ENCODE assay signal across 7 cellular contexts in the genomic region with DNA sequence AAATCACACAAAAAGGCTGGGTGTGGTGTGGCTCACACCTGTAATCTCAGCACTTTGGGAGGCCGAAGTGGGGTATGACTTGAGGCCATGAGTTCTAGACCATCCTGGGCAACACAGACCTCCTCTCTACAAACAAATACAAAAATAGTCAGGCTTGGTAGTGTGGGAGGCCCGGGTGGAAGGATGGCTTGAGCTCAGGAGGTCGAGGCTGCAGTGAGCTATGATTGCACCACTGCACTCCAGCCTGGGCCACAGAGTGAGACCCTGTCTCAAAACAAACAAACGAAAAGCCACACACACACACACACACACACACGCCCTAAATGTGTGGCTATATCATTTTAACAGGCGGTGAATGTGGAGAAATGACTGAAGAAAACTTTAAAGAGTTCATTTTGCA. TPM values are rescaled to one million over a fixed set of nuclear protein-coding genes. Genes with fewer than 3 reads are reported as not detected.
A peak's percentile ranks its signal among the peaks of the same experiment; 100 is the strongest.
DNase-seq lines count a peak whose midpoint lies in the region; ATAC-seq, FAIRE-seq and TF ChIP-seq lines count a peak whose summit lies in the region.
"Had no signal": no experiment of that assay in that cellular context is flagged by ENCODE, and none has a peak within 500 bp of the region (broad histone marks: within the 10 kb centered on the region; RNA-seq: fewer than 3 reads in every experiment).

No MANE protein-coding gene starts in this region.

- TF ChIP-seq CTCF in epithelial cell of esophagus (IDR thresholded peaks at IDR 0.05; ENCODE audit: insufficient read depth, low read depth, low read length, missing control alignments) (no peak), thoracic aorta (IDR thresholded peaks at IDR 0.05) (no peak), pancreas (IDR thresholded peaks at IDR 0.05) (no peak)

- H3K27me3 Mint-ChIP-seq in activated T-cell treated with anti-CD3 and anti-CD28 coated beads, Interleukin-2, amount 50 U/mL, for 4 hours (ENCODE audit: low read depth): no peaks in the 10 kb centered on the region

- H3K9me3 Mint-ChIP-seq in activated T-cell treated with anti-CD3 and anti-CD28 coated beads, Interleukin-2, amount 50 U/mL, for 4 hours: no peaks in the 10 kb centered on the region

- no peak for DNase-seq in activated T-cell treated with anti-CD3 and anti-CD28 coated beads, Interleukin-2, amount 50 U/mL, for 4 hours
- DNase-seq in activated T-cell treated with anti-CD3 and anti-CD28 coated beads, Interleukin-2, amount 50 U/mL, for 48 hours: no peak
- DNase-seq in epithelial cell of esophagus (ENCODE audit: low read depth): no peak
- DNase-seq in thoracic aorta (ENCODE audit: low spot score): no peak
- no peak for DNase-seq in pancreas
- DNase-seq in NCI-H446 (lab: John Stamatoyannopoulos, UW): no peak

- intact Hi-C loops in pancreas (cut with DNase I): no loop called here

- H3K36me3 ChIP-seq in thoracic aorta: peaks cover 18% of the 10 kb centered on the region
- H3K36me3 ChIP-seq in pancreas: peaks cover 0 to 16% (median 8%) of the 10 kb centered on the region in 3 donors

- WGBS in pancreas, 2 donors: 77 to 78% methylated on average over 6 of the region's 6 CpGs

- peaks cover 4 to 11% of the 10 kb centered on the region in 2 donors for H3K4me1 ChIP-seq in thoracic aorta (ENCODE audit: control insufficient read depth in 1 of 2, low read depth in 2 of 2)
- peaks cover 0 to 10% (median 4%) of the 10 kb centered on the region in 3 donors for H3K4me1 ChIP-seq in pancreas

- peaks cover 17% of the 10 kb centered on the region for H3K4me1 Mint-ChIP-seq in activated T-cell treated with anti-CD3 and anti-CD28 coated beads, Interleukin-2, amount 50 U/mL, for 4 hours (ENCODE audit: low read depth)

- H3K36me3 Mint-ChIP-seq in activated T-cell treated with anti-CD3 and anti-CD28 coated beads, Interleukin-2, amount 50 U/mL, for 4 hours (ENCODE audit: insufficient read depth): peaks cover 16% of the 10 kb centered on the region

- H3K4me3 Mint-ChIP-seq in activated T-cell treated with anti-CD3 and anti-CD28 coated beads, Interleukin-2, amount 50 U/mL, for 4 hours: peak overlapping the region; percentile 95

- H3K27ac ChIP-seq in thoracic aorta (peak overlapping the region in 1 of 2 donors; percentile 2), pancreas (peak overlapping the region in 1 of 4 donors; percentile 11)

- H3K27me3 ChIP-seq in thoracic aorta (replicated peaks; ENCODE audit: insufficient read depth) (no peaks in the 10 kb centered on the region), pancreas (no peaks in the 10 kb centered on the region)

- ATAC-seq in activated T-cell treated with anti-CD3 and anti-CD28 coated beads, Interleukin-2, amount 50 U/mL, for 4 hours: no peak
- no peak for ATAC-seq in thoracic aorta (ENCODE audit: insufficient number of reproducible peaks, low FRiP score, low read depth)
- ATAC-seq in pancreas: no peak

- H3K9me3 ChIP-seq in thoracic aorta: no peaks in the 10 kb centered on the region
- no peaks in the 10 kb centered on the region for H3K9me3 ChIP-seq in pancreas

- H3K4me3 ChIP-seq in epithelial cell of esophagus (ENCODE audit: low read length) (peak overlapping the region; percentile 16), thoracic aorta (peak overlapping the region; percentile 81), pancreas (no peak overlapping the region)

- FAIRE-seq in pancreas (lab: Jason Lieb, UNC): no peak

RNA-seq across cellular contexts. Expression of a gene that starts 0.9 kb away (rescaled TPM):
- 10 to 100 TPM; 12.1 to 13.2 (median 13.0) TPM for total RNA-seq in activated T-cell treated with anti-CD3 and anti-CD28 coated beads, Interleukin-2, amount 50 U/mL, for 4 hours
- total RNA-seq in thoracic aorta: 10 to 100 TPM in 1 of 2 donors, 1 to 10 TPM in 1; 8.3 to 12.1 TPM
- 1 to 10 TPM; 3.0 to 6.6 (median 4.6) TPM for total RNA-seq in pancreas
- polyA plus RNA-seq in pancreas: 1 to 10 TPM; 1.7 to 2.6 TPM

RNA-seq across cellular contexts. Expression of a gene that starts 10.1 kb away (rescaled TPM):
- total RNA-seq in activated T-cell treated with anti-CD3 and anti-CD28 coated beads, Interleukin-2, amount 50 U/mL, for 4 hours: not detected
- total RNA-seq in thoracic aorta (not detected), pancreas (not detected)
- not detected for polyA plus RNA-seq in pancreas
- total RNA-seq: RPMI7951 had no signal

RNA-seq across cellular contexts. Expression of a gene that starts 19.5 kb away (rescaled TPM):
- not detected for total RNA-seq in activated T-cell treated with anti-CD3 and anti-CD28 coated beads, Interleukin-2, amount 50 U/mL, for 4 hours
- total RNA-seq in thoracic aorta: not detected
- total RNA-seq in pancreas: not detected
- not detected for polyA plus RNA-seq in pancreas
- total RNA-seq: RPMI7951 had no signal

RNA-seq across cellular contexts. Expression of a gene that starts 28.6 kb away (rescaled TPM):
- not detected for total RNA-seq in activated T-cell treated with anti-CD3 and anti-CD28 coated beads, Interleukin-2, amount 50 U/mL, for 4 hours
- not detected for total RNA-seq in thoracic aorta
- not detected for total RNA-seq in pancreas
- not detected for polyA plus RNA-seq in pancreas
- total RNA-seq: RPMI7951 had no signal

RNA-seq across cellular contexts. Expression of a gene that starts 38.2 kb away (rescaled TPM):
- not detected for total RNA-seq in activated T-cell treated with anti-CD3 and anti-CD28 coated beads, Interleukin-2, amount 50 U/mL, for 4 hours
- not detected for total RNA-seq in thoracic aorta
- total RNA-seq in pancreas: not detected
- polyA plus RNA-seq in pancreas: not detected
- total RNA-seq: RPMI7951 had no signal

Comparison
In these comparisons a context has a peak if more than half of its experiments do, and no peak if none do; other contexts are left out.
1. H3K4me3 ChIP-seq: peak in epithelial cell of esophagus (single experiment) and thoracic aorta (single experiment); none in pancreas (0 of 4).